8 cellular contexts compared by ENCODE assay signal in the genomic region with DNA sequence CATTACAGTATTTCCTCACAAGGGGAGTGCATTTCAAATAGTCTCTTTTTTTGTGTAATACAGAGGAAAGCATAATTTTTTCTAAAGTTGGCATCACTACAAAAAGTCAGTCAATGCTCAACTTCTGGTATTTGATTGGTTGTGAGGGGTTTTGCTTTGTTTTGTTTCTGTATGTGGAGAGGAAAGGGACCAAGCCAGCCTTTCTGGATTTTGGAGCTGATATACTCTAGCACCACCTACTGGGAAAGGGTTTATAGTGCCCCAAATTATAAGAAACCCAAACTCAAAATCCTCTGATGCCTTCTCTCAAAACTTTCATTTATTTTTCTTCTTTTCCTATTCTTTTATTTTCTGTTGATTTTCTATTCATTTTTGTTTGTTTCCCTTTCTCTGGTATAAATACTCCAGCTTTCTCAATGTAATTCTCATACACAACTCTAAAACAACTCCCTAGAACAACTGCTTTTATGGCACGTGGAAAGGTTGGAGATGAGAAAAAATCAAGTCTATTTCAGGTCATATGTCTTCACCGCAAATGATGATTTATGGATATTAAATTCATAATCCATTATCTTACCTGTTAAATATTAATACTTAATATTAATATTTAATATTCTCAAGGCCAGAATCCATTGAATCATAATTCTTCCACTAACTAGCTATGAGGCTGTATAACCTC.
DNase-seq lines count a peak whose midpoint lies in the region; ATAC-seq and TF ChIP-seq lines count a peak whose summit lies in the region.

No MANE protein-coding gene starts in this region.

- no peaks in the 10 kb centered on the region for H3K36me3 ChIP-seq in liver (ENCODE audit: control insufficient read depth in 4 of 4, insufficient read depth in 3 of 4, low read depth in 1 of 4, low read length in 3 of 4)

- no peaks in the 10 kb centered on the region for H3K9me3 Mint-ChIP-seq in activated T-cell treated with anti-CD3 and anti-CD28 coated beads, Interleukin-2, amount 50 U/mL, for 24 hours

- DNase-seq in GM04504 (ENCODE audit: low read depth) (peak; percentile 37), NCI-H748 treated with DMSO at 0.1 percent for 48 hours (lab: John Stamatoyannopoulos, UW) (peak; percentile 59), cerebellum (ENCODE audit: low spot score) (peak; percentile 41), activated T-cell treated with anti-CD3 and anti-CD28 coated beads for 4 hours (no peak)
- DNase-seq in activated T-cell treated with anti-CD3 and anti-CD28 coated beads, Interleukin-2, amount 50 U/mL, for 24 hours: no peak

- H3K9ac ChIP-seq in liver (ENCODE audit: low read depth in 1 of 2, low read length in 2 of 2): no peak overlapping the region

- no peak overlapping the region for H3K4me3 ChIP-seq in liver (ENCODE audit: low read depth in 1 of 3, low read length in 3 of 3)

- H3K4me1 Mint-ChIP-seq in activated T-cell treated with anti-CD3 and anti-CD28 coated beads, Interleukin-2, amount 50 U/mL, for 24 hours (ENCODE audit: low read depth): no peaks in the 10 kb centered on the region

- no peak overlapping the region for H3K4me3 Mint-ChIP-seq in activated T-cell treated with anti-CD3 and anti-CD28 coated beads, Interleukin-2, amount 50 U/mL, for 24 hours

- no peak overlapping the region for H3K27ac ChIP-seq in liver (ENCODE audit: low read depth in 1 of 2, low read length in 2 of 2)

- ATAC-seq in HG02642 (IDR thresholded peaks at IDR 0.05; ENCODE audit: poor library complexity, unreplicated experiment) (peak; percentile 51), HG03139 (IDR thresholded peaks at IDR 0.05; ENCODE audit: unreplicated experiment) (no peak)

- H3K9me3 ChIP-seq in liver (ENCODE audit: control insufficient read depth in 4 of 4, low read length in 3 of 4): no peaks in the 10 kb centered on the region

- TF ChIP-seq RAD21 in liver (IDR thresholded peaks at IDR 0.05): peak; percentile 94 to 96

- 72% methylated on average over 2 of the region's 2 CpGs for WGBS in liver

- no peaks in the 10 kb centered on the region for H3K36me3 Mint-ChIP-seq in activated T-cell treated with anti-CD3 and anti-CD28 coated beads, Interleukin-2, amount 50 U/mL, for 24 hours (ENCODE audit: low read depth)

- no peak overlapping the region for H3K27ac Mint-ChIP-seq in activated T-cell treated with anti-CD3 and anti-CD28 coated beads, Interleukin-2, amount 50 U/mL, for 24 hours

- peaks cover 0 to 20% (median 14%) of the 10 kb centered on the region in 4 donors for H3K4me1 ChIP-seq in liver (ENCODE audit: control insufficient read depth in 4 of 4, insufficient read depth in 4 of 4, low read length in 3 of 4)

- peaks cover 12% of the 10 kb centered on the region for H3K27me3 Mint-ChIP-seq in activated T-cell treated with anti-CD3 and anti-CD28 coated beads, Interleukin-2, amount 50 U/mL, for 24 hours

- no peaks in the 10 kb centered on the region for H3K27me3 ChIP-seq in liver (ENCODE audit: control insufficient read depth in 4 of 4, insufficient read depth in 4 of 4, low read length in 3 of 4)

- peak; percentile 74 for TF ChIP-seq CTCF in liver (IDR thresholded peaks at IDR 0.05; ENCODE audit: low read depth, low read length, missing input control)

TF ChIP-seq in liver, 16 proteins besides CTCF, POLR2A, EP300 and RAD21:
- TF ChIP-seq, protein P1, sequence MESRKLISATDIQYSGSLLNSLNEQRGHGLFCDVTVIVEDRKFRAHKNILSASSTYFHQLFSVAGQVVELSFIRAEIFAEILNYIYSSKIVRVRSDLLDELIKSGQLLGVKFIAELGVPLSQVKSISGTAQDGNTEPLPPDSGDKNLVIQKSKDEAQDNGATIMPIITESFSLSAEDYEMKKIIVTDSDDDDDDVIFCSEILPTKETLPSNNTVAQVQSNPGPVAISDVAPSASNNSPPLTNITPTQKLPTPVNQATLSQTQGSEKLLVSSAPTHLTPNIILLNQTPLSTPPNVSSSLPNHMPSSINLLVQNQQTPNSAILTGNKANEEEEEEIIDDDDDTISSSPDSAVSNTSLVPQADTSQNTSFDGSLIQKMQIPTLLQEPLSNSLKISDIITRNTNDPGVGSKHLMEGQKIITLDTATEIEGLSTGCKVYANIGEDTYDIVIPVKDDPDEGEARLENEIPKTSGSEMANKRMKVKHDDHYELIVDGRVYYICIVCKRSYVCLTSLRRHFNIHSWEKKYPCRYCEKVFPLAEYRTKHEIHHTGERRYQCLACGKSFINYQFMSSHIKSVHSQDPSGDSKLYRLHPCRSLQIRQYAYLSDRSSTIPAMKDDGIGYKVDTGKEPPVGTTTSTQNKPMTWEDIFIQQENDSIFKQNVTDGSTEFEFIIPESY (IDR thresholded peaks at IDR 0.05): no peak
- TF ChIP-seq, protein P2, sequence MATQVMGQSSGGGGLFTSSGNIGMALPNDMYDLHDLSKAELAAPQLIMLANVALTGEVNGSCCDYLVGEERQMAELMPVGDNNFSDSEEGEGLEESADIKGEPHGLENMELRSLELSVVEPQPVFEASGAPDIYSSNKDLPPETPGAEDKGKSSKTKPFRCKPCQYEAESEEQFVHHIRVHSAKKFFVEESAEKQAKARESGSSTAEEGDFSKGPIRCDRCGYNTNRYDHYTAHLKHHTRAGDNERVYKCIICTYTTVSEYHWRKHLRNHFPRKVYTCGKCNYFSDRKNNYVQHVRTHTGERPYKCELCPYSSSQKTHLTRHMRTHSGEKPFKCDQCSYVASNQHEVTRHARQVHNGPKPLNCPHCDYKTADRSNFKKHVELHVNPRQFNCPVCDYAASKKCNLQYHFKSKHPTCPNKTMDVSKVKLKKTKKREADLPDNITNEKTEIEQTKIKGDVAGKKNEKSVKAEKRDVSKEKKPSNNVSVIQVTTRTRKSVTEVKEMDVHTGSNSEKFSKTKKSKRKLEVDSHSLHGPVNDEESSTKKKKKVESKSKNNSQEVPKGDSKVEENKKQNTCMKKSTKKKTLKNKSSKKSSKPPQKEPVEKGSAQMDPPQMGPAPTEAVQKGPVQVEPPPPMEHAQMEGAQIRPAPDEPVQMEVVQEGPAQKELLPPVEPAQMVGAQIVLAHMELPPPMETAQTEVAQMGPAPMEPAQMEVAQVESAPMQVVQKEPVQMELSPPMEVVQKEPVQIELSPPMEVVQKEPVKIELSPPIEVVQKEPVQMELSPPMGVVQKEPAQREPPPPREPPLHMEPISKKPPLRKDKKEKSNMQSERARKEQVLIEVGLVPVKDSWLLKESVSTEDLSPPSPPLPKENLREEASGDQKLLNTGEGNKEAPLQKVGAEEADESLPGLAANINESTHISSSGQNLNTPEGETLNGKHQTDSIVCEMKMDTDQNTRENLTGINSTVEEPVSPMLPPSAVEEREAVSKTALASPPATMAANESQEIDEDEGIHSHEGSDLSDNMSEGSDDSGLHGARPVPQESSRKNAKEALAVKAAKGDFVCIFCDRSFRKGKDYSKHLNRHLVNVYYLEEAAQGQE (IDR thresholded peaks at IDR 0.05): no peak
- no peak for TF ChIP-seq FOXA2 (IDR thresholded peaks at IDR 0.05)
- no peak for TF ChIP-seq GABPA (IDR thresholded peaks at IDR 0.05 in 1 of 2, conservative IDR thresholded peaks at IDR 0.05 in 1 of 2)
- TF ChIP-seq, protein P3, sequence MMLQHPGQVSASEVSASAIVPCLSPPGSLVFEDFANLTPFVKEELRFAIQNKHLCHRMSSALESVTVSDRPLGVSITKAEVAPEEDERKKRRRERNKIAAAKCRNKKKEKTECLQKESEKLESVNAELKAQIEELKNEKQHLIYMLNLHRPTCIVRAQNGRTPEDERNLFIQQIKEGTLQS (IDR thresholded peaks at IDR 0.05): no peak
- no peak for TF ChIP-seq YY1 (IDR thresholded peaks at IDR 0.05)
- TF ChIP-seq HNF4G (IDR thresholded peaks at IDR 0.05): no peak
- TF ChIP-seq NR2F2 (IDR thresholded peaks at IDR 0.05): no peak

Comparison
In these comparisons a context has a peak if more than half of its experiments do, and no peak if none do; other contexts are left out.
1. DNase-seq: peak in GM04504 (single experiment), NCI-H748 treated with DMSO at 0.1 percent for 48 hours (single experiment) and cerebellum (single experiment); none in activated T-cell treated with anti-CD3 and anti-CD28 coated beads, Interleukin-2, amount 50 U/mL, for 24 hours (single experiment) and activated T-cell treated with anti-CD3 and anti-CD28 coated beads for 4 hours (single experiment).